Comparison of ENCODE assay signal across 1 cellular context in genomic region chr4:105025263-105026017, GRCh38.
TF ChIP-seq lines count a peak whose summit lies in the region.

No MANE protein-coding gene starts in this region.

TF ChIP-seq in WTC11, 78 proteins besides CTCF, POLR2A, EP300 and RAD21 (continued from another document):
- TF ChIP-seq IRF1 (CRISPR knock-in tag; IDR thresholded peaks at IDR 0.05) = no peak
